Comparison of ENCODE assay signal across 29 cellular contexts in genomic region chr14:31137214-31137889, GRCh38.
A peak's percentile ranks its signal among the peaks of the same experiment; 100 is the strongest.
DNase-seq lines count a peak whose midpoint lies in the region; ATAC-seq, FAIRE-seq and TF ChIP-seq lines count a peak whose summit lies in the region.
"Had no signal": no experiment of that assay in that cellular context is flagged by ENCODE, and none has a peak within 500 bp of the region (broad histone marks: within the 10 kb centered on the region; RNA-seq: fewer than 3 reads in every experiment).

No MANE protein-coding gene starts in this region.

- H3K9me3 Mint-ChIP-seq in CD8-positive, alpha-beta T cell, result no peaks in the 10 kb centered on the region
- H3K9me3 Mint-ChIP-seq in HFFc6, result no peaks in the 10 kb centered on the region
- H3K9me3 Mint-ChIP-seq in naive B cell, result no peaks in the 10 kb centered on the region
- H3K9me3 Mint-ChIP-seq: activated B cell treated with CpG ODN at 0.5 μM for 24 hours; activated naive CD8-positive, alpha-beta T cell treated with anti-CD3 and anti-CD28 coated beads, Interleukin-2, amount 10 ng/mL, durations not matched to agents 7 days and 5 days; central memory CD8-positive, alpha-beta T cell; natural killer cell had no signal

- TF ChIP-seq CTCF in CD8-positive, alpha-beta T cell (IDR thresholded peaks at IDR 0.05), result no peak
- TF ChIP-seq CTCF in HFFc6 (IDR thresholded peaks at IDR 0.05), result no peak
- no peak for TF ChIP-seq CTCF in bronchial epithelial cell (IDR thresholded peaks at IDR 0.05; ENCODE audit: insufficient read depth, low read length, severe bottlenecking)
- TF ChIP-seq CTCF in ascending aorta (IDR thresholded peaks at IDR 0.05), result no peak

- peaks cover 34% of the 10 kb centered on the region for H3K36me3 ChIP-seq in CD8-positive, alpha-beta T cell (ENCODE audit: insufficient read depth, low read length)
- H3K36me3 ChIP-seq in bronchial epithelial cell (ENCODE audit: control insufficient read depth, insufficient read depth, low read length) (peaks cover 11% of the 10 kb centered on the region), ascending aorta (peaks cover 70 to 79% of the 10 kb centered on the region in 2 donors)

- DNase-seq in CD8-positive, alpha-beta T cell, result no peak
- DNase-seq in HFFc6 (no peak), bronchial epithelial cell (ENCODE audit: low read depth) (peak; percentile 29), naive B cell (no peak), ascending aorta (ENCODE audit: low spot score in 2 of 2) (no peak), NCI-H187 (lab: John Stamatoyannopoulos, UW) (no peak)
- DNase-seq: activated B cell treated with CpG ODN at 0.5 μM for 24 hours; activated CD4-positive, alpha-beta T cell treated with anti-CD3 and anti-CD28 coated beads, Interleukin-2, amount 50 U/mL, for 4 hours; activated CD8-positive, alpha-beta memory T cell treated with anti-CD3 and anti-CD28 coated beads, Interleukin-2, amount 50 U/mL, for 48 hours; activated naive CD8-positive, alpha-beta T cell treated with anti-CD3 and anti-CD28 coated beads, Interleukin-2, amount 10 ng/mL, durations not matched to agents 7 days and 5 days; DMS79 treated with DMSO at 0.1 percent for 48 hours; HCEC 1CT; Kasumi-1; left ventricle myocardium inferior; midbrain; natural killer cell; NCI-H1048; NCI-H187 treated with DMSO at 0.1 percent for 48 hours; NCI-H524 treated with DMSO at 0.1 percent for 48 hours; PC-9; retina; SHP77 treated with DMSO at 0.1 percent for 48 hours; stimulated activated CD4-positive, alpha-beta T cell treated with anti-CD3 and anti-CD28 coated beads, Interleukin-1b, Interleukin-23, amount 100 ng/mL, for 48 hours; stimulated activated CD8-positive, alpha-beta memory T cell treated with anti-CD3 and anti-CD28 coated beads, Interleukin-4, amount 100 ng/mL, for 48 hours; stomach had no signal

- no peaks in the 10 kb centered on the region for H3K27me3 Mint-ChIP-seq in CD8-positive, alpha-beta T cell (ENCODE audit: low read depth)
- no peaks in the 10 kb centered on the region for H3K27me3 Mint-ChIP-seq in HFFc6 (ENCODE audit: insufficient read depth)
- H3K27me3 Mint-ChIP-seq in naive B cell, result no peaks in the 10 kb centered on the region
- H3K27me3 Mint-ChIP-seq: activated B cell treated with CpG ODN at 0.5 μM for 24 hours; activated naive CD8-positive, alpha-beta T cell treated with anti-CD3 and anti-CD28 coated beads, Interleukin-2, amount 10 ng/mL, durations not matched to agents 7 days and 5 days; central memory CD8-positive, alpha-beta T cell had no signal

- H3K27ac ChIP-seq in CD8-positive, alpha-beta T cell (ENCODE audit: low read depth, low read length), result no peak overlapping the region
- H3K27ac ChIP-seq in ascending aorta, result no peak overlapping the region
- H3K27ac ChIP-seq: BLaER1 treated with 17β-estradiol and CSF1 and Interleukin-3, amounts not matched to agents 10 nM and 100 nM; left ventricle myocardium inferior; PC-9; stomach had no signal

- CTCF ChIA-PET in CD8-positive, alpha-beta T cell (lab: Charles Lee), result no interaction called here

- H3K4me1 ChIP-seq in CD8-positive, alpha-beta T cell (ENCODE audit: insufficient read depth, low read length), result no peaks in the 10 kb centered on the region
- H3K4me1 ChIP-seq in ascending aorta, result no peaks in the 10 kb centered on the region
- H3K4me1 ChIP-seq: BLaER1 treated with 17β-estradiol and CSF1 and Interleukin-3, amounts not matched to agents 10 nM and 100 nM; left ventricle myocardium inferior had no signal

- no peaks in the 10 kb centered on the region for H3K27me3 ChIP-seq in CD8-positive, alpha-beta T cell (ENCODE audit: insufficient read depth, low read length)
- H3K27me3 ChIP-seq in bronchial epithelial cell (ENCODE audit: control insufficient read depth, insufficient read depth, low read length), result no peaks in the 10 kb centered on the region
- no peaks in the 10 kb centered on the region for H3K27me3 ChIP-seq in ascending aorta
- H3K27me3 ChIP-seq: BLaER1 treated with 17β-estradiol and CSF1 and Interleukin-3, amounts not matched to agents 10 nM and 100 nM; stomach had no signal

- H3K4me3 Mint-ChIP-seq in CD8-positive, alpha-beta T cell, result no peak overlapping the region
- H3K4me3 Mint-ChIP-seq in HFFc6 (no peak overlapping the region), naive B cell (no peak overlapping the region)
- H3K4me3 Mint-ChIP-seq: activated B cell treated with CpG ODN at 0.5 μM for 24 hours; activated naive CD8-positive, alpha-beta T cell treated with anti-CD3 and anti-CD28 coated beads, Interleukin-2, amount 10 ng/mL, durations not matched to agents 7 days and 5 days; central memory CD8-positive, alpha-beta T cell; natural killer cell had no signal

- peaks cover 68% of the 10 kb centered on the region for H3K36me3 Mint-ChIP-seq in CD8-positive, alpha-beta T cell
- H3K36me3 Mint-ChIP-seq in HFFc6 (ENCODE audit: low read depth), result peaks cover 5% of the 10 kb centered on the region; the same call in 1 of the 2 replicates
- H3K36me3 Mint-ChIP-seq in naive B cell, result peaks cover 7 to 14% of the 10 kb centered on the region in 2 donors

- intact Hi-C loops in CD8-positive, alpha-beta T cell (cut with DNase I, micrococcal nuclease), result loop anchor here in 1 of 2 experiments (10.0 kb wide), 1 partner anchor 217 kb away; no protein-coding TSS in a partner anchor
- intact Hi-C loops in ascending aorta (cut with DNase I), result no loop called here

- H3K9me3 ChIP-seq in CD8-positive, alpha-beta T cell (ENCODE audit: low read length), result no peaks in the 10 kb centered on the region
- H3K9me3 ChIP-seq in ascending aorta, result no peaks in the 10 kb centered on the region
- H3K9me3 ChIP-seq: BLaER1 treated with 17β-estradiol and CSF1 and Interleukin-3, amounts not matched to agents 10 nM and 100 nM; left ventricle myocardium inferior; stomach had no signal

- H3K4me3 ChIP-seq in CD8-positive, alpha-beta T cell (ENCODE audit: low read depth, low read length), result no peak overlapping the region
- H3K4me3 ChIP-seq in bronchial epithelial cell (ENCODE audit: low read depth, low read length) (no peak overlapping the region), ascending aorta (no peak overlapping the region)
- H3K4me3 ChIP-seq: BLaER1 treated with 17β-estradiol and CSF1 and Interleukin-3, amounts not matched to agents 10 nM and 100 nM; left ventricle myocardium inferior; PC-9; smooth muscle cell; stomach had no signal

- H3K4me1 Mint-ChIP-seq in CD8-positive, alpha-beta T cell (ENCODE audit: low read depth), result no peaks in the 10 kb centered on the region
- H3K4me1 Mint-ChIP-seq in HFFc6 (ENCODE audit: low read depth) (peaks cover 5% of the 10 kb centered on the region; the same call in 1 of the 2 replicates), naive B cell (no peaks in the 10 kb centered on the region)
- H3K4me1 Mint-ChIP-seq: activated B cell treated with CpG ODN at 0.5 μM for 24 hours; central memory CD8-positive, alpha-beta T cell; natural killer cell had no signal

- POLR2A ChIA-PET in CD8-positive, alpha-beta T cell (lab: Charles Lee), result no interaction called here

- ATAC-seq in CD8-positive, alpha-beta T cell, result no peak
- ATAC-seq in naive B cell (ENCODE audit: low read depth in 2 of 2) (no peak), HG02588 (IDR thresholded peaks at IDR 0.05; ENCODE audit: unreplicated experiment) (no peak)
- ATAC-seq: natural killer cell had no signal

- no peak for FAIRE-seq in bronchial epithelial cell (lab: Jason Lieb, UNC)

- H3K27ac Mint-ChIP-seq in CD8-positive, alpha-beta T cell, result peak overlapping the region; percentile 32
- H3K27ac Mint-ChIP-seq in HFFc6 (peak overlapping the region; percentile 28; the same call in 1 of the 2 replicates), naive B cell (peak overlapping the region in 4 of 6 donors; percentile 24 to 91 (median 52))
- H3K27ac Mint-ChIP-seq: activated B cell treated with CpG ODN at 0.5 μM for 24 hours; activated naive CD8-positive, alpha-beta T cell treated with anti-CD3 and anti-CD28 coated beads, Interleukin-2, amount 10 ng/mL, durations not matched to agents 7 days and 5 days had no signal
